In genomic region chr17:14301279-14301760, GRCh38 we compare ENCODE assay signal across 8 cellular contexts. TPM values are rescaled to one million over a fixed set of nuclear protein-coding genes. Genes with fewer than 3 reads are reported as not detected.
A peak's percentile ranks its signal among the peaks of the same experiment; 100 is the strongest.
DNase-seq lines count a peak whose midpoint lies in the region; ATAC-seq, FAIRE-seq and TF ChIP-seq lines count a peak whose summit lies in the region.

No MANE protein-coding gene starts in this region.

- peak overlapping the region; percentile 77 for H3K4me2 ChIP-seq in DND-41 (ENCODE audit: insufficient read depth, low read length)

- H3K9ac ChIP-seq in DND-41 (ENCODE audit: low read depth, low read length), result peak overlapping the region; percentile 83

- peaks cover 5% of the 10 kb centered on the region; the same call in 1 of the 2 replicates for H3K36me3 ChIP-seq in DND-41 (ENCODE audit: insufficient read depth, low read length)
- no peaks in the 10 kb centered on the region for H3K36me3 ChIP-seq in effector memory CD4-positive, alpha-beta T cell (ENCODE audit: control insufficient read depth, insufficient read depth, low read length)
- peaks cover 0 to 4% (median 0%) of the 10 kb centered on the region in 3 experiments for H3K36me3 ChIP-seq in naive thymus-derived CD4-positive, alpha-beta T cell (ENCODE audit: control insufficient read depth in 2 of 3, insufficient read depth in 3 of 3, low read length in 3 of 3)

- H3K9me3 Mint-ChIP-seq in HFFc6, result no peaks in the 10 kb centered on the region
- peaks cover 0 to 8% (median 0%) of the 10 kb centered on the region in 11 donors for H3K9me3 Mint-ChIP-seq in naive thymus-derived CD4-positive, alpha-beta T cell

- no peak for TF ChIP-seq CTCF in DND-41 (IDR thresholded peaks at IDR 0.05; ENCODE audit: borderline replicate concordance, extremely low read depth, low read length, poor library complexity, severe bottlenecking)
- TF ChIP-seq CTCF in HFFc6 (IDR thresholded peaks at IDR 0.05), result peak; percentile 59

- peaks cover 17% of the 10 kb centered on the region for H3K27me3 ChIP-seq in DND-41 (ENCODE audit: insufficient read depth, low read length, poor library complexity)
- H3K27me3 ChIP-seq in effector memory CD4-positive, alpha-beta T cell (replicated peaks; ENCODE audit: control insufficient read depth, insufficient read depth, low read length, poor library complexity, severe bottlenecking), result peaks cover 23% of the 10 kb centered on the region
- peaks cover 10 to 22% of the 10 kb centered on the region in 2 donors for H3K27me3 ChIP-seq in naive thymus-derived CD4-positive, alpha-beta T cell (ENCODE audit: control insufficient read depth in 2 of 2, insufficient read depth in 2 of 2, low read length in 2 of 2)

- peak overlapping the region; percentile 50 to 70 for H3K4me3 ChIP-seq in DND-41 (ENCODE audit: low read depth in 1 of 2, low read length in 2 of 2)
- peak overlapping the region; percentile 82 for H3K4me3 ChIP-seq in effector memory CD4-positive, alpha-beta T cell (ENCODE audit: insufficient read depth, low read depth, low read length, poor library complexity, severe bottlenecking)
- H3K4me3 ChIP-seq in naive thymus-derived CD4-positive, alpha-beta T cell (ENCODE audit: low read length), result peak overlapping the region; percentile 99

- peaks cover 20% of the 10 kb centered on the region for H3K36me3 Mint-ChIP-seq in HFFc6 (ENCODE audit: low read depth)
- peaks cover 0 to 16% (median 0%) of the 10 kb centered on the region in 5 donors for H3K36me3 Mint-ChIP-seq in naive thymus-derived CD4-positive, alpha-beta T cell

- FAIRE-seq in HTR-8/SVneo (lab: Jason Lieb, UNC), result no peak

- H3K4me3 Mint-ChIP-seq in HFFc6, result peak overlapping the region; percentile 95
- H3K4me3 Mint-ChIP-seq in naive thymus-derived CD4-positive, alpha-beta T cell, result peak overlapping the region; percentile 85 to 100 (median 96)

- POLR2A ChIA-PET in naive thymus-derived CD4-positive, alpha-beta T cell (lab: Charles Lee), result interaction anchor here (0.8 to 5.0 kb wide), 25 partner anchors 12 to 1283 kb away, joined by 3 to 69 read pairs (median 5); partner anchors contain the start of genes COX10 and ELAC2

- H3K9me3 ChIP-seq in DND-41 (ENCODE audit: insufficient read depth, low read length, severe bottlenecking), result no peaks in the 10 kb centered on the region
- no peaks in the 10 kb centered on the region for H3K9me3 ChIP-seq in effector memory CD4-positive, alpha-beta T cell (ENCODE audit: control insufficient read depth, low read length)
- no peaks in the 10 kb centered on the region for H3K9me3 ChIP-seq in naive thymus-derived CD4-positive, alpha-beta T cell (ENCODE audit: control insufficient read depth in 2 of 3, low read length in 3 of 3)

- H3K27me3 Mint-ChIP-seq in HFFc6 (ENCODE audit: insufficient read depth), result peaks cover 6% of the 10 kb centered on the region; the same call in 1 of the 2 replicates
- H3K27me3 Mint-ChIP-seq in naive thymus-derived CD4-positive, alpha-beta T cell, result peaks cover 24 to 33% (median 31%) of the 10 kb centered on the region in 5 donors

- peaks cover 59% of the 10 kb centered on the region for H3K4me1 Mint-ChIP-seq in HFFc6 (ENCODE audit: low read depth)
- peaks cover 50 to 71% (median 62%) of the 10 kb centered on the region in 7 donors for H3K4me1 Mint-ChIP-seq in naive thymus-derived CD4-positive, alpha-beta T cell

- H3K79me2 ChIP-seq in DND-41 (ENCODE audit: insufficient read depth, low read length), result peaks cover 54% of the 10 kb centered on the region

- H3K27ac ChIP-seq in DND-41 (ENCODE audit: low read length), result peak overlapping the region; percentile 76
- H3K27ac ChIP-seq in effector memory CD4-positive, alpha-beta T cell (ENCODE audit: insufficient read depth, low read length, poor library complexity, severe bottlenecking), result peak overlapping the region; percentile 72
- peak overlapping the region; percentile 63 for H3K27ac ChIP-seq in naive thymus-derived CD4-positive, alpha-beta T cell (ENCODE audit: low read depth, low read length)

- intact Hi-C loops in naive thymus-derived CD4-positive, alpha-beta T cell (cut with micrococcal nuclease), result loop anchor here (2.0 to 10.0 kb wide), 11 partner anchors 127 to 1913 kb away; partner anchors contain the start of genes NCOR1 (in 1 of the 2) and PIGL (in 1 of the 2)

- H4K20me1 ChIP-seq in DND-41 (ENCODE audit: insufficient read depth, low read length), result peaks cover 14% of the 10 kb centered on the region; the same call in 1 of the 2 replicates

- peak overlapping the region; percentile 62 for H3K27ac Mint-ChIP-seq in HFFc6
- H3K27ac Mint-ChIP-seq in naive thymus-derived CD4-positive, alpha-beta T cell, result peak overlapping the region; percentile 70 to 94 (median 89)

- DNase-seq in DND-41 (peak; percentile 45), HFFc6 (no peak), HTR-8/SVneo (ENCODE audit: insufficient read length, low spot score) (no peak), RPMI8226 (no peak)
- DNase-seq in effector memory CD4-positive, alpha-beta T cell, result peak in 1 of 3 donors; percentile 24
- peak in 2 of 9 donors; percentile 31 to 56 for DNase-seq in naive thymus-derived CD4-positive, alpha-beta T cell

- CTCF ChIA-PET in naive thymus-derived CD4-positive, alpha-beta T cell (lab: Charles Lee), result interaction anchor here (0.6 to 2.2 kb wide), 22 partner anchors 16 to 706 kb away, joined by 3 to 24 read pairs (median 4); no protein-coding TSS in a partner anchor

- ATAC-seq in DND-41 (ENCODE audit: insufficient read depth, low read depth) (peak; percentile 11; the same call in 2 of the 3 replicates), SK-N-SH treated with all-trans-retinoic acid at 6 μM for 48 hours (peak; percentile 2), HG02571 (IDR thresholded peaks at IDR 0.05; ENCODE audit: unreplicated experiment) (no peak)
- peak; percentile 10 for ATAC-seq in naive thymus-derived CD4-positive, alpha-beta T cell

- peaks cover 48% of the 10 kb centered on the region for H3K4me1 ChIP-seq in DND-41 (ENCODE audit: insufficient read depth, low read length)
- peaks cover 62% of the 10 kb centered on the region for H3K4me1 ChIP-seq in effector memory CD4-positive, alpha-beta T cell (ENCODE audit: control insufficient read depth, insufficient read depth, low read length, poor library complexity, severe bottlenecking)
- peaks cover 41 to 44% of the 10 kb centered on the region in 2 donors for H3K4me1 ChIP-seq in naive thymus-derived CD4-positive, alpha-beta T cell (ENCODE audit: control insufficient read depth in 2 of 2, insufficient read depth in 2 of 2, low read length in 2 of 2)

- peak overlapping the region; percentile 62 for H2AFZ ChIP-seq in DND-41 (ENCODE audit: low read depth, low read length)

TF ChIP-seq in SK-N-SH treated with all-trans-retinoic acid at 6 μM for 48 hours, 23 proteins besides CTCF, POLR2A, EP300 and RAD21 (continues in another document):
- TF ChIP-seq, protein P1, sequence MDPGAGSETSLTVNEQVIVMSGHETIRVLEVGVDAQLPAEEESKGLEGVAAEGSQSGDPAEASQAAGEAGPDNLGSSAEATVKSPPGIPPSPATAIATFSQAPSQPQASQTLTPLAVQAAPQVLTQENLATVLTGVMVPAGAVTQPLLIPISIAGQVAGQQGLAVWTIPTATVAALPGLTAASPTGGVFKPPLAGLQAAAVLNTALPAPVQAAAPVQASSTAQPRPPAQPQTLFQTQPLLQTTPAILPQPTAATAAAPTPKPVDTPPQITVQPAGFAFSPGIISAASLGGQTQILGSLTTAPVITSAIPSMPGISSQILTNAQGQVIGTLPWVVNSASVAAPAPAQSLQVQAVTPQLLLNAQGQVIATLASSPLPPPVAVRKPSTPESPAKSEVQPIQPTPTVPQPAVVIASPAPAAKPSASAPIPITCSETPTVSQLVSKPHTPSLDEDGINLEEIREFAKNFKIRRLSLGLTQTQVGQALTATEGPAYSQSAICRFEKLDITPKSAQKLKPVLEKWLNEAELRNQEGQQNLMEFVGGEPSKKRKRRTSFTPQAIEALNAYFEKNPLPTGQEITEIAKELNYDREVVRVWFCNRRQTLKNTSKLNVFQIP (CRISPR knock-in tag; IDR thresholded peaks at IDR 0.05; ENCODE audit: borderline replicate concordance, low read depth), result no peak
- TF ChIP-seq PATZ1 (CRISPR knock-in tag; IDR thresholded peaks at IDR 0.05; ENCODE audit: borderline replicate concordance), result no peak
- no peak for TF ChIP-seq ARNTL (CRISPR knock-in tag; IDR thresholded peaks at IDR 0.05; ENCODE audit: borderline replicate concordance, low read depth)
- TF ChIP-seq ISL1 (CRISPR knock-in tag; IDR thresholded peaks at IDR 0.05), result no peak

RNA-seq across cellular contexts. Expression of gene HS3ST3B1, which starts 0.4 kb away (rescaled TPM):
- 10 to 100 TPM; 18.3 to 24.6 (median 22.3) TPM for total RNA-seq in HFFc6 (2021; fragmentation: NEBNext Ultra II Directional; extraction: Animal tissue kit (Norgen Biotek cat#: 25700))
- total RNA-seq in naive thymus-derived CD4-positive, alpha-beta T cell, result 10 to 100 TPM; 11.7 to 40.7 (median 30.8) TPM
- polyA plus RNA-seq in naive thymus-derived CD4-positive, alpha-beta T cell, result 10 to 100 TPM in 1 of 2 donors, 1 to 10 TPM in 1; 7.9 to 12.2 TPM
